ENCODE assay signal across 11 cellular contexts in the genomic region with DNA sequence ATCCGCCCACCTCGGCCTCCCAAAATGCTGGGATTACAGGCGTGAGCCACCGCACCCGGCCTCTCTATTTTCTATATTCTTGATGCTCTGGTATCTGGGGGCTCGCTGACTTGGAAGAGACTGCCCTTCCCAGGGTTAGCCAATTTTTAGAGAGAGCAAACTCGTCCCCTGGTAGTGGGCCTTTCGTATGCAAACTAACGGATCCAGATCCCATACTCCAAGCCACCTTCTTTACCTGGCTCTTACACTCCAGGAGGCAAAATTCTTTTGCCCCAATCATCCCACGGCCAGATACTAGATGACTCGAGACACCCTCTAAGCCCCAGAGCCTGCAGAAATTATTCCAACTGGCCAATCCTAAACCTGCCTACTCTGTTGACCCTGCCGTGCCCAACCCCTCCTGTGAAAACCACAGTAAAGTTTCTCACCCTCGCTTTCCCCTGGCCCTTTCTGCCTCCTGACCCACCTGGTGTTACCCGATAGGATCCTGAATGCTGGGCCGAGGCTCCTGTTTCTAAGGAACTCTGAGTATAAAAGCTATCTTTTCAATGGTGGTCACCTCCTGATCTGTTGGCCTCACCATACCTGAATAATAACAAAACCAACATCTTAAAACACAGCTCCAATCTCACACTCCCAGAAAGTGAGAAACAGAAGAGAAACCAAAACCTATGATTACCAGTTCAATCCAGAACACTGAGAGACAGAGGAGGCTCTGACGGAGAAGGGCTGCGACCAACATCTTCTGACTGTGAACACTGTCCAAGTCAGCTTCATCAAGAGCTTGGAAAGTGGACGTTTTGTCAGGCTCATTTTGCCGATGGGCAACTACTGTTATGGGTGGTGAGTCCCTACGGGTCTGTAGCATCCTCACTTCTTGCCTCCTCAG. TPM values are rescaled to one million over a fixed set of nuclear protein-coding genes. Genes with fewer than 3 reads are reported as not detected.
DNase-seq lines count a peak whose midpoint lies in the region; ATAC-seq and TF ChIP-seq lines count a peak whose summit lies in the region.
"Had no signal": no experiment of that assay in that cellular context is flagged by ENCODE, and none has a peak within 500 bp of the region (broad histone marks: within the 10 kb centered on the region; RNA-seq: fewer than 3 reads in every experiment).

No MANE protein-coding gene starts in this region.

- CTCF ChIA-PET in WTC11 (lab: Charles Lee) = interaction anchor here (0.7 to 0.8 kb wide), 2 partner anchors 36 to 38 kb away, joined by 3 read pairs; no protein-coding TSS in a partner anchor

- no peak for TF ChIP-seq CTCF in WTC11 (IDR thresholded peaks at IDR 0.05)

- POLR2A ChIA-PET in WTC11 (lab: Charles Lee) = interaction anchor here (2.0 kb wide), 1 partner anchor 40 kb away, joined by 7 read pairs; no protein-coding TSS in a partner anchor

- H3K4me1 Mint-ChIP-seq in WTC11 (peaks cover 49% of the 10 kb centered on the region), immature natural killer cell (no peaks in the 10 kb centered on the region)
- H3K4me1 Mint-ChIP-seq in activated naive CD8-positive, alpha-beta T cell treated with anti-CD3 and anti-CD28 coated beads for 36 hours = no peaks in the 10 kb centered on the region
- H3K4me1 Mint-ChIP-seq: B cell had no signal

- H3K36me3 Mint-ChIP-seq in WTC11 (peaks cover 14% of the 10 kb centered on the region), immature natural killer cell (no peaks in the 10 kb centered on the region)
- no peaks in the 10 kb centered on the region for H3K36me3 Mint-ChIP-seq in activated naive CD8-positive, alpha-beta T cell treated with anti-CD3 and anti-CD28 coated beads for 36 hours

- no peak overlapping the region for H3K4me3 Mint-ChIP-seq in WTC11
- no peak overlapping the region for H3K4me3 Mint-ChIP-seq in activated naive CD8-positive, alpha-beta T cell treated with anti-CD3 and anti-CD28 coated beads for 36 hours
- no peak overlapping the region for H3K4me3 Mint-ChIP-seq in immature natural killer cell
- H3K4me3 Mint-ChIP-seq: B cell had no signal

- H3K27me3 Mint-ChIP-seq in WTC11 (ENCODE audit: low read depth) (no peaks in the 10 kb centered on the region; the same call in 1 of the 2 replicates), immature natural killer cell (ENCODE audit: low read depth in 3 of 3) (peaks cover 0 to 4% (median 1%) of the 10 kb centered on the region in 3 donors)
- peaks cover 76% of the 10 kb centered on the region for H3K27me3 Mint-ChIP-seq in activated naive CD8-positive, alpha-beta T cell treated with anti-CD3 and anti-CD28 coated beads for 36 hours
- H3K27me3 Mint-ChIP-seq: B cell had no signal

- H3K27ac Mint-ChIP-seq in WTC11 (peak overlapping the region; percentile 89), immature natural killer cell (no peak overlapping the region)
- no peak overlapping the region for H3K27ac Mint-ChIP-seq in activated naive CD8-positive, alpha-beta T cell treated with anti-CD3 and anti-CD28 coated beads for 36 hours
- H3K27ac Mint-ChIP-seq: B cell had no signal

- H3K9me3 Mint-ChIP-seq in WTC11 = peaks cover 15% of the 10 kb centered on the region
- no peaks in the 10 kb centered on the region for H3K9me3 Mint-ChIP-seq in activated naive CD8-positive, alpha-beta T cell treated with anti-CD3 and anti-CD28 coated beads for 36 hours
- H3K9me3 Mint-ChIP-seq in immature natural killer cell = no peaks in the 10 kb centered on the region

- DNase-seq in WTC11 (ENCODE audit: low spot score) (no peak), NCI-H187 treated with DMSO at 0.1 percent for 48 hours (lab: John Stamatoyannopoulos, UW) (no peak), immature natural killer cell (no peak), MV-4-11 (lab: John Stamatoyannopoulos, UW) (no peak)
- no peak for DNase-seq in activated naive CD8-positive, alpha-beta T cell treated with anti-CD3 and anti-CD28 coated beads for 36 hours
- DNase-seq: activated CD8-positive, alpha-beta memory T cell treated with anti-CD3 and anti-CD28 coated beads for 24 hours; amniotic stem cell had no signal

- ATAC-seq in GM18499 (IDR thresholded peaks at IDR 0.05; ENCODE audit: insufficient read depth, unreplicated experiment) = peak; percentile 96
- peak; percentile 97 for ATAC-seq in GM21381 (IDR thresholded peaks at IDR 0.05; ENCODE audit: unreplicated experiment)
- ATAC-seq in HG03064 (IDR thresholded peaks at IDR 0.05; ENCODE audit: low read depth, unreplicated experiment) = peak; percentile 94
- peak; percentile 31 for ATAC-seq in WTC11

TF ChIP-seq in WTC11, 78 proteins besides CTCF, POLR2A, EP300 and RAD21:
- TF ChIP-seq, protein P1, sequence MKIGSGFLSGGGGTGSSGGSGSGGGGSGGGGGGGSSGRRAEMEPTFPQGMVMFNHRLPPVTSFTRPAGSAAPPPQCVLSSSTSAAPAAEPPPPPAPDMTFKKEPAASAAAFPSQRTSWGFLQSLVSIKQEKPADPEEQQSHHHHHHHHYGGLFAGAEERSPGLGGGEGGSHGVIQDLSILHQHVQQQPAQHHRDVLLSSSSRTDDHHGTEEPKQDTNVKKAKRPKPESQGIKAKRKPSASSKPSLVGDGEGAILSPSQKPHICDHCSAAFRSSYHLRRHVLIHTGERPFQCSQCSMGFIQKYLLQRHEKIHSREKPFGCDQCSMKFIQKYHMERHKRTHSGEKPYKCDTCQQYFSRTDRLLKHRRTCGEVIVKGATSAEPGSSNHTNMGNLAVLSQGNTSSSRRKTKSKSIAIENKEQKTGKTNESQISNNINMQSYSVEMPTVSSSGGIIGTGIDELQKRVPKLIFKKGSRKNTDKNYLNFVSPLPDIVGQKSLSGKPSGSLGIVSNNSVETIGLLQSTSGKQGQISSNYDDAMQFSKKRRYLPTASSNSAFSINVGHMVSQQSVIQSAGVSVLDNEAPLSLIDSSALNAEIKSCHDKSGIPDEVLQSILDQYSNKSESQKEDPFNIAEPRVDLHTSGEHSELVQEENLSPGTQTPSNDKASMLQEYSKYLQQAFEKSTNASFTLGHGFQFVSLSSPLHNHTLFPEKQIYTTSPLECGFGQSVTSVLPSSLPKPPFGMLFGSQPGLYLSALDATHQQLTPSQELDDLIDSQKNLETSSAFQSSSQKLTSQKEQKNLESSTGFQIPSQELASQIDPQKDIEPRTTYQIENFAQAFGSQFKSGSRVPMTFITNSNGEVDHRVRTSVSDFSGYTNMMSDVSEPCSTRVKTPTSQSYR (CRISPR knock-in tag; IDR thresholded peaks at IDR 0.05) = no peak
- TF ChIP-seq, protein P2, sequence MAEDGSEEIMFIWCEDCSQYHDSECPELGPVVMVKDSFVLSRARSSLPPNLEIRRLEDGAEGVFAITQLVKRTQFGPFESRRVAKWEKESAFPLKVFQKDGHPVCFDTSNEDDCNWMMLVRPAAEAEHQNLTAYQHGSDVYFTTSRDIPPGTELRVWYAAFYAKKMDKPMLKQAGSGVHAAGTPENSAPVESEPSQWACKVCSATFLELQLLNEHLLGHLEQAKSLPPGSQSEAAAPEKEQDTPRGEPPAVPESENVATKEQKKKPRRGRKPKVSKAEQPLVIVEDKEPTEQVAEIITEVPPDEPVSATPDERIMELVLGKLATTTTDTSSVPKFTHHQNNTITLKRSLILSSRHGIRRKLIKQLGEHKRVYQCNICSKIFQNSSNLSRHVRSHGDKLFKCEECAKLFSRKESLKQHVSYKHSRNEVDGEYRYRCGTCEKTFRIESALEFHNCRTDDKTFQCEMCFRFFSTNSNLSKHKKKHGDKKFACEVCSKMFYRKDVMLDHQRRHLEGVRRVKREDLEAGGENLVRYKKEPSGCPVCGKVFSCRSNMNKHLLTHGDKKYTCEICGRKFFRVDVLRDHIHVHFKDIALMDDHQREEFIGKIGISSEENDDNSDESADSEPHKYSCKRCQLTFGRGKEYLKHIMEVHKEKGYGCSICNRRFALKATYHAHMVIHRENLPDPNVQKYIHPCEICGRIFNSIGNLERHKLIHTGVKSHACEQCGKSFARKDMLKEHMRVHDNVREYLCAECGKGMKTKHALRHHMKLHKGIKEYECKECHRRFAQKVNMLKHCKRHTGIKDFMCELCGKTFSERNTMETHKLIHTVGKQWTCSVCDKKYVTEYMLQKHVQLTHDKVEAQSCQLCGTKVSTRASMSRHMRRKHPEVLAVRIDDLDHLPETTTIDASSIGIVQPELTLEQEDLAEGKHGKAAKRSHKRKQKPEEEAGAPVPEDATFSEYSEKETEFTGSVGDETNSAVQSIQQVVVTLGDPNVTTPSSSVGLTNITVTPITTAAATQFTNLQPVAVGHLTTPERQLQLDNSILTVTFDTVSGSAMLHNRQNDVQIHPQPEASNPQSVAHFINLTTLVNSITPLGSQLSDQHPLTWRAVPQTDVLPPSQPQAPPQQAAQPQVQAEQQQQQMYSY (CRISPR knock-in tag; IDR thresholded peaks at IDR 0.05) = peak; percentile 57; the same call in 1 of the 2 replicates
- TF ChIP-seq TP53 (CRISPR knock-in tag; IDR thresholded peaks at IDR 0.05) = no peak
TF ChIP-seq in WTC11: peak in this region for 1.

RNA-seq across cellular contexts. Expression of a gene that starts 57.6 kb away (rescaled TPM):
- 171 to 185 TPM (median 181 TPM) in 3 replicates for total RNA-seq in WTC11 (2021)
- total RNA-seq in activated naive CD8-positive, alpha-beta T cell treated with anti-CD3 and anti-CD28 coated beads for 36 hours = 1 to 10 TPM; 1.2 to 1.5 TPM
- polyA plus RNA-seq in immature natural killer cell = under 1 TPM in 2 of 3 donors, not detected in 1; 0.49 to 0.99 TPM

Comparison
In these comparisons a context has a peak if more than half of its experiments do, and no peak if none do; other contexts are left out.
1. ATAC-seq: peak in every context shown above with its lines; median percentile 97 in GM21381; 96 in GM18499; 94 in HG03064; 31 in WTC11.
2. RNA of a gene that starts 57.6 kb away (total RNA-seq): 171 to 185 TPM in WTC11; 1.2 to 1.5 TPM in activated naive CD8-positive, alpha-beta T cell treated with anti-CD3 and anti-CD28 coated beads for 36 hours; every median in the first group is over 10 times any median in the second.